Comparison of ENCODE assay signal across 22 cellular contexts in genomic region chr1:7085521-7085920, GRCh38.
"Had no signal": no experiment of that assay in that cellular context is flagged by ENCODE, and none has a peak within 500 bp of the region (broad histone marks: within the 10 kb centered on the region; RNA-seq: fewer than 3 reads in every experiment).

No MANE protein-coding gene starts in this region.

- H3K27me3 ChIP-seq: SJSA1 had no signal

- H3K27ac ChIP-seq: HL-60, KMS-11, SJSA1, SK-N-MC had no signal

- H3K9me3 ChIP-seq: SJSA1 had no signal

- H3K4me2 ChIP-seq: KMS-11 had no signal

- DNase-seq: Kasumi-1, MM.1S, NCI-H1092 treated with DMSO at 0.1 percent for 48 hours, NCI-H1436, NCI-H187, NCI-H2029, NCI-H2081 treated with DMSO at 0.1 percent for 48 hours, NCI-H2171, NCI-H226, NCI-H446, NCI-H510A, NCI-H524 treated with DMSO at 0.1 percent for 48 hours, NCI-H82, Right ventricle myocardium superior, RPMI8226, SIG-M5, T-cell had no signal

- H3K4me3 ChIP-seq: K562, SJSA1, SK-N-MC had no signal

- H3K36me3 ChIP-seq: SJSA1 had no signal

- H3K4me1 ChIP-seq: SJSA1 had no signal

- H3K9ac ChIP-seq: KMS-11 had no signal
